ENCODE assay signal across 11 cellular contexts in genomic region chr2:119701352-119701751, GRCh38.
"Had no signal": no experiment of that assay in that cellular context is flagged by ENCODE, and none has a peak within 500 bp of the region (broad histone marks: within the 10 kb centered on the region; RNA-seq: fewer than 3 reads in every experiment).

No MANE protein-coding gene starts in this region.

- H3K4me3 ChIP-seq: ovary, stomach, vagina had no signal

- H3K36me3 ChIP-seq: ovary, stomach, vagina had no signal

- H3K4me3 Mint-ChIP-seq: activated CD4-positive, alpha-beta T cell treated with anti-CD3 and anti-CD28 coated beads, Interleukin-2, amount 10 ng/mL, durations not matched to agents 24 days and 14 days; activated T-helper 1 cell treated with anti-CD3 and anti-CD28 coated beads, Interleukin-12 subunit alpha, Interleukin-12 subunit beta, Interleukin-2, Interleukin-4 antibody, amounts not matched to agents 30 ng/mL and 10 ng/mL and 1 ng/mL, durations not matched to agents 14 hours and 24 hours and 36 hours; T-helper 1 cell treated with Interleukin-12 subunit alpha and Interleukin-12 subunit beta and Interleukin-4 antibody, amounts not matched to agents 30 μg/mL and 1 μg/mL, for 36 hours had no signal

- H3K27me3 ChIP-seq: ovary, vagina had no signal

- ATAC-seq: esophagus mucosa had no signal

- H3K4me1 ChIP-seq: vagina had no signal

- H3K27ac Mint-ChIP-seq: activated CD4-positive, alpha-beta T cell treated with anti-CD3 and anti-CD28 coated beads, Interleukin-2, amount 10 ng/mL, durations not matched to agents 24 days and 14 days; activated T-helper 1 cell treated with anti-CD3 and anti-CD28 coated beads, Interleukin-12 subunit alpha, Interleukin-12 subunit beta, Interleukin-2, Interleukin-4 antibody, amounts not matched to agents 30 ng/mL and 10 ng/mL and 1 ng/mL, durations not matched to agents 14 hours and 24 hours and 36 hours; T-helper 1 cell treated with Interleukin-12 subunit alpha and Interleukin-12 subunit beta and Interleukin-4 antibody, amounts not matched to agents 30 μg/mL and 1 μg/mL, for 36 hours had no signal

- H3K9me3 ChIP-seq: ovary, vagina had no signal

- H3K9me3 Mint-ChIP-seq: activated T-helper 1 cell treated with anti-CD3 and anti-CD28 coated beads, Interleukin-12 subunit alpha, Interleukin-12 subunit beta, Interleukin-2, Interleukin-4 antibody, amounts not matched to agents 30 ng/mL and 10 ng/mL and 1 ng/mL, durations not matched to agents 14 hours and 24 hours and 36 hours had no signal

- H3K27ac ChIP-seq: ovary, stomach, vagina had no signal

- DNase-seq: activated CD4-positive, alpha-beta T cell treated with anti-CD3 and anti-CD28 coated beads, Interleukin-2, amount 10 ng/mL, durations not matched to agents 24 days and 14 days; aorta; kidney glomerular epithelial cell; ovary; stimulated activated CD4-positive, alpha-beta T cell treated with anti-CD3 and anti-CD28 coated beads, Interleukin-12 subunit alpha, Interleukin-12 subunit beta, amount 100 ng/mL, for 4 hours; stimulated activated CD4-positive, alpha-beta T cell treated with anti-CD3 and anti-CD28 coated beads, Interleukin-2, amount 100 ng/mL, for 24 hours; stomach had no signal

- H3K27me3 Mint-ChIP-seq: activated CD4-positive, alpha-beta T cell treated with anti-CD3 and anti-CD28 coated beads, Interleukin-2, amount 10 ng/mL, durations not matched to agents 24 days and 14 days had no signal
